Comparison of ENCODE assay signal across 21 cellular contexts in the genomic region with DNA sequence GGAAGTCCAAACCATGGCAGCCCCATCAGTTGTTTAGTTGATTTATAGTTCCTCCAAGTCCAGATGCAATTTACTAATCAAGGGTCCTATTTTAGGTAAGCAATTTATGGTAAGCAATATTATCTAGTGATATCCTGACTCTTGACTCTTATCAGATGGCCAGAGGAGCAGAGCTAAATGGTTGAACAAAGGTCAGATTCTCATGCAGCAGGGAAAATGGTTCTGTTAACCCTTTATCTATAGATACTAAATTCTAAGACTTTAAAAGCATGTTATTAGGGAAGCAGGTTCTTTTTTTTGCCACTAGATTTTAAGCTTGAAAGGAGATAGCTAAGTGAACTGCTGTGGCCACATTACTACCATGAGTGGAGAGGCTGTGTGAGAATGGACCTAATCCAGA.
DNase-seq lines count a peak whose midpoint lies in the region; ATAC-seq, FAIRE-seq and TF ChIP-seq lines count a peak whose summit lies in the region.
"Had no signal": no experiment of that assay in that cellular context is flagged by ENCODE, and none has a peak within 500 bp of the region (broad histone marks: within the 10 kb centered on the region; RNA-seq: fewer than 3 reads in every experiment).

No MANE protein-coding gene starts in this region.

- H3K36me3 ChIP-seq in small intestine (ENCODE audit: control insufficient read depth in 2 of 2, insufficient read depth in 2 of 2, low read length in 2 of 2), result no peaks in the 10 kb centered on the region
- H3K36me3 ChIP-seq: BLaER1 treated with 17β-estradiol and CSF1 and Interleukin-3, amounts not matched to agents 10 nM and 100 nM had no signal

- H3K4me3 ChIP-seq in small intestine (ENCODE audit: low read depth in 1 of 2, low read length in 2 of 2), result no peak overlapping the region
- H3K4me3 ChIP-seq: A549; BLaER1 treated with 17β-estradiol and CSF1 and Interleukin-3, amounts not matched to agents 10 nM and 100 nM had no signal

- POLR2A ChIA-PET in WTC11 (lab: Charles Lee), result no interaction called here

- peaks cover 0 to 2% of the 10 kb centered on the region in 2 donors for H3K9me3 Mint-ChIP-seq in activated T-cell treated with anti-CD3 and anti-CD28 coated beads, Interleukin-2, amount 50 U/mL, for 72 hours
- H3K9me3 Mint-ChIP-seq in activated T-cell treated with anti-CD3 and anti-CD28 coated beads, Interleukin-2, amount 50 U/mL, for 4 hours, result no peaks in the 10 kb centered on the region
- H3K9me3 Mint-ChIP-seq in WTC11, result no peaks in the 10 kb centered on the region
- H3K9me3 Mint-ChIP-seq: CD4-positive, alpha-beta T cell; CD8-positive, alpha-beta T cell had no signal

- H3K4me1 Mint-ChIP-seq in activated T-cell treated with anti-CD3 and anti-CD28 coated beads, Interleukin-2, amount 50 U/mL, for 72 hours (ENCODE audit: low read depth), result no peaks in the 10 kb centered on the region
- no peaks in the 10 kb centered on the region for H3K4me1 Mint-ChIP-seq in activated T-cell treated with anti-CD3 and anti-CD28 coated beads, Interleukin-2, amount 50 U/mL, for 4 hours (ENCODE audit: low read depth)
- peaks cover 10% of the 10 kb centered on the region for H3K4me1 Mint-ChIP-seq in WTC11
- H3K4me1 Mint-ChIP-seq: B cell had no signal

- no peaks in the 10 kb centered on the region for H3K27me3 ChIP-seq in small intestine (ENCODE audit: control insufficient read depth in 2 of 2, insufficient read depth in 2 of 2, low read length in 2 of 2)
- H3K27me3 ChIP-seq: BLaER1 treated with 17β-estradiol and CSF1 and Interleukin-3, amounts not matched to agents 10 nM and 100 nM had no signal

- H3K36me3 Mint-ChIP-seq in activated T-cell treated with anti-CD3 and anti-CD28 coated beads, Interleukin-2, amount 50 U/mL, for 72 hours (ENCODE audit: insufficient read depth in 2 of 2), result no peaks in the 10 kb centered on the region
- no peaks in the 10 kb centered on the region for H3K36me3 Mint-ChIP-seq in activated T-cell treated with anti-CD3 and anti-CD28 coated beads, Interleukin-2, amount 50 U/mL, for 4 hours (ENCODE audit: insufficient read depth)
- H3K36me3 Mint-ChIP-seq in WTC11, result no peaks in the 10 kb centered on the region
- H3K36me3 Mint-ChIP-seq: CD8-positive, alpha-beta T cell had no signal

- no peaks in the 10 kb centered on the region for H3K9me3 ChIP-seq in small intestine (ENCODE audit: control insufficient read depth, low read depth)
- H3K9me3 ChIP-seq: A549; BLaER1 treated with 17β-estradiol and CSF1 and Interleukin-3, amounts not matched to agents 10 nM and 100 nM; Caco-2 had no signal

- peaks cover 0 to 2% of the 10 kb centered on the region in 2 donors for H3K4me1 ChIP-seq in small intestine (ENCODE audit: control insufficient read depth in 2 of 2, insufficient read depth in 1 of 2, low read depth in 1 of 2, low read length in 1 of 2)
- H3K4me1 ChIP-seq: A549; BLaER1 treated with 17β-estradiol and CSF1 and Interleukin-3, amounts not matched to agents 10 nM and 100 nM had no signal

- CTCF ChIA-PET in WTC11 (lab: Charles Lee), result no interaction called here

- no peak overlapping the region for H3K4me3 Mint-ChIP-seq in activated T-cell treated with anti-CD3 and anti-CD28 coated beads, Interleukin-2, amount 50 U/mL, for 72 hours
- H3K4me3 Mint-ChIP-seq in activated T-cell treated with anti-CD3 and anti-CD28 coated beads, Interleukin-2, amount 50 U/mL, for 4 hours, result no peak overlapping the region
- H3K4me3 Mint-ChIP-seq in WTC11, result no peak overlapping the region
- H3K4me3 Mint-ChIP-seq: B cell; CD4-positive, alpha-beta T cell; CD8-positive, alpha-beta T cell had no signal

- H3K27me3 Mint-ChIP-seq in activated T-cell treated with anti-CD3 and anti-CD28 coated beads, Interleukin-2, amount 50 U/mL, for 72 hours (ENCODE audit: low read depth), result no peaks in the 10 kb centered on the region
- no peaks in the 10 kb centered on the region for H3K27me3 Mint-ChIP-seq in activated T-cell treated with anti-CD3 and anti-CD28 coated beads, Interleukin-2, amount 50 U/mL, for 4 hours (ENCODE audit: low read depth)
- no peaks in the 10 kb centered on the region for H3K27me3 Mint-ChIP-seq in WTC11 (ENCODE audit: low read depth)
- H3K27me3 Mint-ChIP-seq: B cell; CD4-positive, alpha-beta T cell had no signal

- no peak for DNase-seq in activated T-cell treated with anti-CD3 and anti-CD28 coated beads, Interleukin-2, amount 50 U/mL, for 72 hours
- DNase-seq in activated T-cell treated with anti-CD3 and anti-CD28 coated beads, Interleukin-2, amount 50 U/mL, for 4 hours, result no peak
- DNase-seq in SK-N-DZ (ENCODE audit: low spot score), result peak; percentile 46
- DNase-seq in small intestine, result peak; percentile 45
- DNase-seq in WTC11 (ENCODE audit: low spot score), result no peak
- DNase-seq: AML-193; Caco-2; Calu3; CD4-positive, alpha-beta T cell; CD8-positive, alpha-beta T cell; DMS79 treated with DMSO at 0.1 percent for 48 hours; GF-D8 had no signal

- no peak for TF ChIP-seq CTCF in WTC11 (IDR thresholded peaks at IDR 0.05)

- no peak overlapping the region for H3K27ac ChIP-seq in small intestine (ENCODE audit: low read depth in 1 of 2, low read length in 1 of 2)
- H3K27ac ChIP-seq: 22Rv1; A549; BLaER1 treated with 17β-estradiol and CSF1 and Interleukin-3, amounts not matched to agents 10 nM and 100 nM; C4-2B had no signal

- no peak for FAIRE-seq in small intestine (lab: Jason Lieb, UNC)
- FAIRE-seq: A549, D721Med, G401.6, GM12891, GM18507 had no signal

- H3K27ac Mint-ChIP-seq in activated T-cell treated with anti-CD3 and anti-CD28 coated beads, Interleukin-2, amount 50 U/mL, for 72 hours, result peak overlapping the region; percentile 25
- no peak overlapping the region for H3K27ac Mint-ChIP-seq in WTC11
- H3K27ac Mint-ChIP-seq: B cell; CD4-positive, alpha-beta T cell; CD8-positive, alpha-beta T cell had no signal

- no peak for ATAC-seq in activated T-cell treated with anti-CD3 and anti-CD28 coated beads, Interleukin-2, amount 50 U/mL, for 72 hours (replicated peaks in 1 of 2)
- ATAC-seq in activated T-cell treated with anti-CD3 and anti-CD28 coated beads, Interleukin-2, amount 50 U/mL, for 4 hours, result no peak
- no peak for ATAC-seq in WTC11
- ATAC-seq: A549; CD8-positive, alpha-beta T cell had no signal

TF ChIP-seq in WTC11, 78 proteins besides CTCF, POLR2A, EP300 and RAD21 (continues in another document):
- TF ChIP-seq NFYB (CRISPR knock-in tag; conservative IDR thresholded peaks at IDR 0.05; ENCODE audit: low read depth), result no peak
- TF ChIP-seq ZNF121 (CRISPR knock-in tag; IDR thresholded peaks at IDR 0.05), result no peak
- no peak for TF ChIP-seq SOX15 (CRISPR knock-in tag; IDR thresholded peaks at IDR 0.05)
- TF ChIP-seq, protein P1, sequence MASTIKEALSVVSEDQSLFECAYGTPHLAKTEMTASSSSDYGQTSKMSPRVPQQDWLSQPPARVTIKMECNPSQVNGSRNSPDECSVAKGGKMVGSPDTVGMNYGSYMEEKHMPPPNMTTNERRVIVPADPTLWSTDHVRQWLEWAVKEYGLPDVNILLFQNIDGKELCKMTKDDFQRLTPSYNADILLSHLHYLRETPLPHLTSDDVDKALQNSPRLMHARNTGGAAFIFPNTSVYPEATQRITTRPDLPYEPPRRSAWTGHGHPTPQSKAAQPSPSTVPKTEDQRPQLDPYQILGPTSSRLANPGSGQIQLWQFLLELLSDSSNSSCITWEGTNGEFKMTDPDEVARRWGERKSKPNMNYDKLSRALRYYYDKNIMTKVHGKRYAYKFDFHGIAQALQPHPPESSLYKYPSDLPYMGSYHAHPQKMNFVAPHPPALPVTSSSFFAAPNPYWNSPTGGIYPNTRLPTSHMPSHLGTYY (CRISPR knock-in tag; IDR thresholded peaks at IDR 0.05), result no peak
- TF ChIP-seq NR1H2 (CRISPR knock-in tag; IDR thresholded peaks at IDR 0.05), result no peak
- TF ChIP-seq GABPB1 (CRISPR knock-in tag; IDR thresholded peaks at IDR 0.05), result no peak
- no peak for TF ChIP-seq ZBTB21 (CRISPR knock-in tag; IDR thresholded peaks at IDR 0.05; ENCODE audit: borderline replicate concordance)
- no peak for TF ChIP-seq ZNF423 (CRISPR knock-in tag; IDR thresholded peaks at IDR 0.05)
- no peak for TF ChIP-seq NR3C1 (CRISPR knock-in tag; conservative IDR thresholded peaks at IDR 0.05; ENCODE audit: low read depth)
- TF ChIP-seq CREM (CRISPR knock-in tag; IDR thresholded peaks at IDR 0.05), result no peak
- no peak for TF ChIP-seq ATF1 (CRISPR knock-in tag; IDR thresholded peaks at IDR 0.05)
- TF ChIP-seq MXD4 (CRISPR knock-in tag; IDR thresholded peaks at IDR 0.05; ENCODE audit: borderline replicate concordance), result no peak
- TF ChIP-seq, protein P2, sequence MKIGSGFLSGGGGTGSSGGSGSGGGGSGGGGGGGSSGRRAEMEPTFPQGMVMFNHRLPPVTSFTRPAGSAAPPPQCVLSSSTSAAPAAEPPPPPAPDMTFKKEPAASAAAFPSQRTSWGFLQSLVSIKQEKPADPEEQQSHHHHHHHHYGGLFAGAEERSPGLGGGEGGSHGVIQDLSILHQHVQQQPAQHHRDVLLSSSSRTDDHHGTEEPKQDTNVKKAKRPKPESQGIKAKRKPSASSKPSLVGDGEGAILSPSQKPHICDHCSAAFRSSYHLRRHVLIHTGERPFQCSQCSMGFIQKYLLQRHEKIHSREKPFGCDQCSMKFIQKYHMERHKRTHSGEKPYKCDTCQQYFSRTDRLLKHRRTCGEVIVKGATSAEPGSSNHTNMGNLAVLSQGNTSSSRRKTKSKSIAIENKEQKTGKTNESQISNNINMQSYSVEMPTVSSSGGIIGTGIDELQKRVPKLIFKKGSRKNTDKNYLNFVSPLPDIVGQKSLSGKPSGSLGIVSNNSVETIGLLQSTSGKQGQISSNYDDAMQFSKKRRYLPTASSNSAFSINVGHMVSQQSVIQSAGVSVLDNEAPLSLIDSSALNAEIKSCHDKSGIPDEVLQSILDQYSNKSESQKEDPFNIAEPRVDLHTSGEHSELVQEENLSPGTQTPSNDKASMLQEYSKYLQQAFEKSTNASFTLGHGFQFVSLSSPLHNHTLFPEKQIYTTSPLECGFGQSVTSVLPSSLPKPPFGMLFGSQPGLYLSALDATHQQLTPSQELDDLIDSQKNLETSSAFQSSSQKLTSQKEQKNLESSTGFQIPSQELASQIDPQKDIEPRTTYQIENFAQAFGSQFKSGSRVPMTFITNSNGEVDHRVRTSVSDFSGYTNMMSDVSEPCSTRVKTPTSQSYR (CRISPR knock-in tag; IDR thresholded peaks at IDR 0.05), result no peak
- TF ChIP-seq CBFB (CRISPR knock-in tag; IDR thresholded peaks at IDR 0.05; ENCODE audit: low read depth), result no peak
- no peak for TF ChIP-seq ZNF416 (CRISPR knock-in tag; IDR thresholded peaks at IDR 0.05)
- TF ChIP-seq, protein P3, sequence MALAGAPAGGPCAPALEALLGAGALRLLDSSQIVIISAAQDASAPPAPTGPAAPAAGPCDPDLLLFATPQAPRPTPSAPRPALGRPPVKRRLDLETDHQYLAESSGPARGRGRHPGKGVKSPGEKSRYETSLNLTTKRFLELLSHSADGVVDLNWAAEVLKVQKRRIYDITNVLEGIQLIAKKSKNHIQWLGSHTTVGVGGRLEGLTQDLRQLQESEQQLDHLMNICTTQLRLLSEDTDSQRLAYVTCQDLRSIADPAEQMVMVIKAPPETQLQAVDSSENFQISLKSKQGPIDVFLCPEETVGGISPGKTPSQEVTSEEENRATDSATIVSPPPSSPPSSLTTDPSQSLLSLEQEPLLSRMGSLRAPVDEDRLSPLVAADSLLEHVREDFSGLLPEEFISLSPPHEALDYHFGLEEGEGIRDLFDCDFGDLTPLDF (CRISPR knock-in tag; IDR thresholded peaks at IDR 0.05), result no peak

Comparison
In these comparisons a context has a peak if more than half of its experiments do, and no peak if none do; other contexts are left out.
1. DNase-seq: peak in SK-N-DZ (single experiment) and small intestine (single experiment); none in activated T-cell treated with anti-CD3 and anti-CD28 coated beads, Interleukin-2, amount 50 U/mL, for 72 hours (0 of 2), activated T-cell treated with anti-CD3 and anti-CD28 coated beads, Interleukin-2, amount 50 U/mL, for 4 hours (single experiment) and WTC11 (single experiment).